Comparison of ENCODE assay signal across 17 cellular contexts in the genomic region with DNA sequence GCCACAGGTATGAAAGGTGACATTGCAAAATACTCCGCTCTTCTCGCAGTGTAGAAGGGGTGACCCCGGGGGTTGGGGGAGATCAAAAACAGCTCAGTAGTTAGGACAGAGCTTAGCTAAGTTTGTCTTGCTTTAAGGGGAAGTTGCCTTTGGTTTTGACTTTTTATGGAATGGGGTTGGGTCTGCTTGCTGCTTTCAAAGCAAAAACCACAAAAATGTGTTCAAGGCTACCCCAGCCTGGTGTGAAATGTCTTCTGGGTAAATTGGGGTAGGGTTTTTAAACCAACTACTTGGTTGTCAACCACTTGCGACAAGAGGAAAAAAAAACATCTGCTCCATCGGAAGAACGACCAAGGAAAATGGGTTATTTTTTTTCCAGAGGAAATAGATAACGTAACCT. TPM values are rescaled to one million over a fixed set of nuclear protein-coding genes. Genes with fewer than 3 reads are reported as not detected.
DNase-seq lines count a peak whose midpoint lies in the region; ATAC-seq and TF ChIP-seq lines count a peak whose summit lies in the region.
"Had no signal": no experiment of that assay in that cellular context is flagged by ENCODE, and none has a peak within 500 bp of the region (broad histone marks: within the 10 kb centered on the region; RNA-seq: fewer than 3 reads in every experiment).

No MANE protein-coding gene starts in this region.

- H3K9me3 ChIP-seq in CD4-positive, alpha-beta T cell (ENCODE audit: control insufficient read depth, low read length): no peaks in the 10 kb centered on the region
- H3K9me3 ChIP-seq: BLaER1, stomach had no signal

- no peaks in the 10 kb centered on the region for H3K27me3 Mint-ChIP-seq in CD4-positive, alpha-beta T cell
- H3K27me3 Mint-ChIP-seq in HFFc6 (ENCODE audit: insufficient read depth) (peaks cover 21% of the 10 kb centered on the region), memory B cell (no peaks in the 10 kb centered on the region)
- no peaks in the 10 kb centered on the region for H3K27me3 Mint-ChIP-seq in activated CD8-positive, alpha-beta T cell treated with anti-CD3 and anti-CD28 coated beads, Interleukin-2, amount 10 ng/mL, durations not matched to agents 7 days and 5 days (ENCODE audit: low read depth)

- no peaks in the 10 kb centered on the region for H3K27me3 ChIP-seq in CD4-positive, alpha-beta T cell (ENCODE audit: control insufficient read depth, insufficient read depth, low read length)
- H3K27me3 ChIP-seq: BLaER1, stomach had no signal

- CTCF ChIA-PET in CD4-positive, alpha-beta T cell (lab: Charles Lee): interaction anchor here (0.9 kb wide), 1 partner anchor 44 kb away, joined by 3 read pairs; no protein-coding TSS in a partner anchor
- CTCF ChIA-PET in activated CD8-positive, alpha-beta T cell treated with anti-CD3 and anti-CD28 coated beads, Interleukin-2, amount 10 ng/mL, durations not matched to agents 7 days and 5 days (lab: Charles Lee): interaction anchor here (1.1 to 1.2 kb wide), 3 partner anchors 16 to 272 kb away, joined by 3 to 4 read pairs (median 3); no protein-coding TSS in a partner anchor

- no peak overlapping the region for H3K27ac ChIP-seq in CD4-positive, alpha-beta T cell (ENCODE audit: low read depth, low read length)
- H3K27ac ChIP-seq: BLaER1, stomach had no signal

- no peak for TF ChIP-seq CTCF in CD4-positive, alpha-beta T cell (IDR thresholded peaks at IDR 0.05)
- TF ChIP-seq CTCF in HFFc6 (IDR thresholded peaks at IDR 0.05): no peak

- DNase-seq in CD4-positive, alpha-beta T cell: no peak
- DNase-seq in HFFc6 (no peak), memory B cell (ENCODE audit: low spot score in 2 of 2) (no peak), NCI-H446 (lab: John Stamatoyannopoulos, UW) (no peak)
- DNase-seq in activated CD8-positive, alpha-beta T cell treated with anti-CD3 and anti-CD28 coated beads, Interleukin-2, amount 10 ng/mL, durations not matched to agents 7 days and 5 days: no peak
- DNase-seq: activated CD8-positive, alpha-beta memory T cell treated with anti-CD3 and anti-CD28 coated beads for 24 hours; effector CD4-positive, alpha-beta T cell; foreskin melanocyte; PC-3; stimulated activated CD4-positive, alpha-beta T cell treated with anti-CD3 and anti-CD28 coated beads, Interleukin-4, amount 100 ng/mL, for 1 hour; stomach had no signal

- H3K4me1 Mint-ChIP-seq in CD4-positive, alpha-beta T cell (ENCODE audit: low read depth): peaks cover 98% of the 10 kb centered on the region
- H3K4me1 Mint-ChIP-seq in HFFc6 (ENCODE audit: low read depth) (peaks cover 65% of the 10 kb centered on the region), memory B cell (peaks cover 50% of the 10 kb centered on the region)
- H3K4me1 Mint-ChIP-seq in activated CD8-positive, alpha-beta T cell treated with anti-CD3 and anti-CD28 coated beads, Interleukin-2, amount 10 ng/mL, durations not matched to agents 7 days and 5 days (ENCODE audit: low read depth): peaks cover 88% of the 10 kb centered on the region

- peak overlapping the region; percentile 63 for H3K4me3 Mint-ChIP-seq in CD4-positive, alpha-beta T cell
- H3K4me3 Mint-ChIP-seq in HFFc6: peak overlapping the region; percentile 37
- peak overlapping the region; percentile 46 for H3K4me3 Mint-ChIP-seq in activated CD8-positive, alpha-beta T cell treated with anti-CD3 and anti-CD28 coated beads, Interleukin-2, amount 10 ng/mL, durations not matched to agents 7 days and 5 days
- no peak overlapping the region for H3K4me3 Mint-ChIP-seq in memory B cell

- H3K27ac Mint-ChIP-seq in CD4-positive, alpha-beta T cell: peak overlapping the region; percentile 58
- peak overlapping the region; percentile 74 for H3K27ac Mint-ChIP-seq in HFFc6
- H3K27ac Mint-ChIP-seq in activated CD8-positive, alpha-beta T cell treated with anti-CD3 and anti-CD28 coated beads, Interleukin-2, amount 10 ng/mL, durations not matched to agents 7 days and 5 days: peak overlapping the region; percentile 79
- peak overlapping the region; percentile 45 for H3K27ac Mint-ChIP-seq in memory B cell

- POLR2A ChIA-PET in CD4-positive, alpha-beta T cell (lab: Charles Lee): interaction anchor here (0.6 to 6.6 kb wide), 4 partner anchors 9 to 112 kb away, joined by 4 to 89 read pairs (median 6); a partner anchor contains a TSS
- POLR2A ChIA-PET in activated CD8-positive, alpha-beta T cell treated with anti-CD3 and anti-CD28 coated beads, Interleukin-2, amount 10 ng/mL, durations not matched to agents 7 days and 5 days (lab: Charles Lee): interaction anchor here (0.8 to 3.3 kb wide), 7 partner anchors 7 to 272 kb away, joined by 3 to 34 read pairs (median 8); a partner anchor contains a TSS

- H3K36me3 Mint-ChIP-seq in CD4-positive, alpha-beta T cell (ENCODE audit: low read depth): peaks cover 99% of the 10 kb centered on the region
- peaks cover 96% of the 10 kb centered on the region for H3K36me3 Mint-ChIP-seq in HFFc6 (ENCODE audit: low read depth)
- H3K36me3 Mint-ChIP-seq in activated CD8-positive, alpha-beta T cell treated with anti-CD3 and anti-CD28 coated beads, Interleukin-2, amount 10 ng/mL, durations not matched to agents 7 days and 5 days (ENCODE audit: low read depth): peaks cover 97% of the 10 kb centered on the region
- H3K36me3 Mint-ChIP-seq in memory B cell: peaks cover 69% of the 10 kb centered on the region

- intact Hi-C loops in CD4-positive, alpha-beta T cell (cut with DNase I, micrococcal nuclease): loop anchor here (1.0 to 10.0 kb wide), 4 partner anchors 15 to 679 kb away; no protein-coding TSS in a partner anchor

- peak; percentile 15 for ATAC-seq in CD4-positive, alpha-beta T cell (ENCODE audit: poor library complexity)
- ATAC-seq in activated CD8-positive, alpha-beta T cell treated with anti-CD3 and anti-CD28 coated beads, Interleukin-2, amount 10 ng/mL, durations not matched to agents 7 days and 5 days: no peak
- no peak for ATAC-seq in memory B cell (ENCODE audit: low read depth)
- ATAC-seq in GM19452 (IDR thresholded peaks at IDR 0.05; ENCODE audit: unreplicated experiment): no peak
- no peak for ATAC-seq in GM21447 (IDR thresholded peaks at IDR 0.05; ENCODE audit: unreplicated experiment)
- ATAC-seq: PC-3 had no signal

- no peaks in the 10 kb centered on the region for H3K9me3 Mint-ChIP-seq in CD4-positive, alpha-beta T cell
- no peaks in the 10 kb centered on the region for H3K9me3 Mint-ChIP-seq in HFFc6
- H3K9me3 Mint-ChIP-seq in activated CD8-positive, alpha-beta T cell treated with anti-CD3 and anti-CD28 coated beads, Interleukin-2, amount 10 ng/mL, durations not matched to agents 7 days and 5 days (ENCODE audit: insufficient read depth): no peaks in the 10 kb centered on the region
- H3K9me3 Mint-ChIP-seq in memory B cell: no peaks in the 10 kb centered on the region

RNA-seq across cellular contexts. Expression of a gene that starts 6.2 kb away (rescaled TPM):
- 100 to 1,000 TPM; 699 to 733 TPM for total RNA-seq in CD4-positive, alpha-beta T cell
- total RNA-seq in HFFc6 (2021; fragmentation: NEBNext Ultra II Directional; extraction: Animal tissue kit (Norgen Biotek cat#: 25700)): 100 to 1,000 TPM; 275 to 504 (median 422) TPM
- 100 to 1,000 TPM; 536 to 569 TPM for total RNA-seq in activated CD8-positive, alpha-beta T cell treated with anti-CD3 and anti-CD28 coated beads, Interleukin-2, amount 10 ng/mL, durations not matched to agents 7 days and 5 days

RNA-seq across cellular contexts. Expression of a gene that starts 16.4 kb away (rescaled TPM):
- total RNA-seq in CD4-positive, alpha-beta T cell: 1 to 10 TPM; 8.1 to 8.5 TPM
- total RNA-seq in HFFc6 (2021; fragmentation: NEBNext Ultra II Directional; extraction: Animal tissue kit (Norgen Biotek cat#: 25700)): 10 to 100 TPM; 13.0 to 23.1 (median 22.5) TPM
- 10 to 100 TPM; 97.7 to 99.5 TPM for total RNA-seq in activated CD8-positive, alpha-beta T cell treated with anti-CD3 and anti-CD28 coated beads, Interleukin-2, amount 10 ng/mL, durations not matched to agents 7 days and 5 days
- total RNA-seq: H4 had no signal

RNA-seq across cellular contexts. Expression of a gene that starts 27.7 kb away (rescaled TPM):
- under 1 TPM in 1 of 2 experiments, not detected in 1; 0.17 TPM for total RNA-seq in CD4-positive, alpha-beta T cell
- under 1 TPM in 1 of 6 experiments, not detected in 5; 0.05 TPM for total RNA-seq in HFFc6 (2021; fragmentation: NEBNext Ultra II Directional; extraction: Animal tissue kit (Norgen Biotek cat#: 25700))
- not detected for total RNA-seq in activated CD8-positive, alpha-beta T cell treated with anti-CD3 and anti-CD28 coated beads, Interleukin-2, amount 10 ng/mL, durations not matched to agents 7 days and 5 days
- total RNA-seq: H4; PC-3; renal cortical epithelial cell; T-helper 1 cell treated with Interleukin-12 subunit alpha and Interleukin-12 subunit beta and Interleukin-4 antibody, amounts not matched to agents 30 ng/mL and 1 ng/mL, for 36 hours had no signal

RNA-seq across cellular contexts. Expression of a gene that starts 30.8 kb away (rescaled TPM):
- not detected for total RNA-seq in CD4-positive, alpha-beta T cell
- total RNA-seq in HFFc6 (2021; fragmentation: NEBNext Ultra II Directional; extraction: Animal tissue kit (Norgen Biotek cat#: 25700)): not detected
- total RNA-seq in activated CD8-positive, alpha-beta T cell treated with anti-CD3 and anti-CD28 coated beads, Interleukin-2, amount 10 ng/mL, durations not matched to agents 7 days and 5 days: not detected
- total RNA-seq: H4; PC-3; renal cortical epithelial cell; stomach; T-helper 1 cell treated with Interleukin-12 subunit alpha and Interleukin-12 subunit beta and Interleukin-4 antibody, amounts not matched to agents 30 ng/mL and 1 ng/mL, for 36 hours had no signal

RNA-seq across cellular contexts. Expression of a gene that starts 36.3 kb away (rescaled TPM):
- total RNA-seq in CD4-positive, alpha-beta T cell: under 1 TPM; 0.33 to 0.56 TPM
- under 1 TPM in 4 of 6 experiments, not detected in 2; 0.38 to 0.60 (median 0.47) TPM for total RNA-seq in HFFc6 (2021; fragmentation: NEBNext Ultra II Directional; extraction: Animal tissue kit (Norgen Biotek cat#: 25700))
- 1 to 10 TPM in 1 of 2 experiments, under 1 TPM in 1; 0.95 to 1.3 TPM for total RNA-seq in activated CD8-positive, alpha-beta T cell treated with anti-CD3 and anti-CD28 coated beads, Interleukin-2, amount 10 ng/mL, durations not matched to agents 7 days and 5 days

Comparison
In these comparisons a context has a peak if more than half of its experiments do, and no peak if none do; other contexts are left out.
1. RNA of a gene that starts 16.4 kb away (total RNA-seq): 97.7 to 99.5 TPM in activated CD8-positive, alpha-beta T cell treated with anti-CD3 and anti-CD28 coated beads, Interleukin-2, amount 10 ng/mL, durations not matched to agents 7 days and 5 days; 13.0 to 23.1 TPM in HFFc6 and 8.1 to 8.5 TPM in CD4-positive, alpha-beta T cell; every median in the first group is over 4 times any median in the second.
2. Peak in every context shown above with its lines, with median percentiles within 50 percentile points of each other: H3K27ac Mint-ChIP-seq.